In the genomic region with DNA sequence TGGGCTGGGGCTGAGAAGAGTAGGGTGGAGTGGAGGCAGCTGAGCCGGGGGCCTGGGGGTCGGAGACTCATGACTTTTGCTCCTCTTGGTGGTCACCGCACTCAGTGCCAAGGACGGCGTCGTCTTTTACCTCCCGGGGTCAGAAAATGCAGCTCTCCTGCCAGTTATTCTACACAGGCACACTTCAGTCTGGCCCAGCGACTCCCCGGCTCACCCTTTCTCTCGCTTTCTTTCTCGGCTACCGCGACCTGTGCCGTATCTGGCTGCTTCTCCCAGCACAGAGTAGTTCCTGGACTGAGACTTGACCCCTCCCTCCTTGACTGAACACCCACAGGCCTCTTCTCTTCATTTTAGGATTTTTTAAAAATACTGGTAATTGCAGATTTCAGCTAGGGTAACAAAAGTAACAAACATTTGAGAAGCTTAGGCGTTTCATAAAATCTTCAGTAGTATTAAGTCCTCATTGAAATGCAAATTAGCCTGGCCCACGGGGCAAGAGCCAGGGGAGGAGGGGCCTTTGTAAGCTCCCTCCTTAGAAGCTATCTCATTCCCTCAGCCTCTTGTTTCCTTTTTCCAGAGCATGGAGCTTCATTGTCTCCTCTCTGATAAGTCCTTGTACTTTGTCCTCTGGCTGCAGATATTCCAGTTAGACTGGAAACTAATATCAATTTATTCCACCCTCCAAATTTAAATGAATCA, we compare ENCODE assay signal across 21 cellular contexts. TPM values are rescaled to one million over a fixed set of nuclear protein-coding genes. Genes with fewer than 3 reads are reported as not detected.
A peak's percentile ranks its signal among the peaks of the same experiment; 100 is the strongest.
DNase-seq lines count a peak whose midpoint lies in the region; ATAC-seq, FAIRE-seq and TF ChIP-seq lines count a peak whose summit lies in the region.
"Had no signal": no experiment of that assay in that cellular context is flagged by ENCODE, and none has a peak within 500 bp of the region (broad histone marks: within the 10 kb centered on the region; RNA-seq: fewer than 3 reads in every experiment).

No MANE protein-coding gene starts in this region.

- FAIRE-seq in HTR-8/SVneo (lab: Jason Lieb, UNC): no peak

- no peaks in the 10 kb centered on the region for H3K9me3 Mint-ChIP-seq in activated naive CD8-positive, alpha-beta T cell (ENCODE audit: low read depth)
- no peaks in the 10 kb centered on the region for H3K9me3 Mint-ChIP-seq in activated naive CD8-positive, alpha-beta T cell treated with anti-CD3 and anti-CD28 coated beads, Interleukin-2, amount 50 U/mL, for 24 hours
- peaks cover 0 to 4% (median 0%) of the 10 kb centered on the region in 3 donors for H3K9me3 Mint-ChIP-seq in T-cell
- H3K9me3 Mint-ChIP-seq in chondrocyte (ENCODE audit: low read depth): peaks cover 5% of the 10 kb centered on the region
- H3K9me3 Mint-ChIP-seq: dendritic cell treated with granulocyte-macrophage colony-stimulating factor and Interleukin-4, amounts not matched to agents 40 ng/mL and 50 ng/mL, for 4 days; stimulated activated naive CD8-positive, alpha-beta T cell treated with anti-CD3 and anti-CD28 coated beads, Interleukin-15, Interleukin-2, amounts not matched to agents 100 ng/mL and 50 ng/mL, for 24 hours had no signal

- POLR2A ChIA-PET in T-cell (lab: Charles Lee): interaction anchor here in 1 of 2 donors (0.5 kb wide), 1 partner anchor 24 kb away, joined by 3 read pairs; no protein-coding TSS in a partner anchor

- no peak for ATAC-seq in activated naive CD8-positive, alpha-beta T cell treated with anti-CD3 and anti-CD28 coated beads, Interleukin-2, amount 50 U/mL, for 24 hours
- no peak for ATAC-seq in T-cell (replicated peaks in 1 of 4)

- no peak for DNase-seq in activated naive CD8-positive, alpha-beta T cell treated with anti-CD3 and anti-CD28 coated beads, Interleukin-2, amount 50 U/mL, for 24 hours
- no peak for DNase-seq in T-cell
- no peak for DNase-seq in HTR-8/SVneo (ENCODE audit: insufficient read length, low spot score)
- no peak for DNase-seq in AG08396 (ENCODE audit: low spot score)
- no peak for DNase-seq in NCI-H510A (lab: John Stamatoyannopoulos, UW)
- no peak for DNase-seq in chondrocyte (ENCODE audit: low spot score)
- DNase-seq: AML-193, DMS153, NCI-H187, NCI-H774, T-helper 9 cell had no signal

- CTCF ChIA-PET in T-cell (lab: Charles Lee): interaction anchor here (0.6 to 1.0 kb wide), 3 partner anchors 9 to 121 kb away, joined by 3 to 6 read pairs (median 4); no protein-coding TSS in a partner anchor

- H3K4me1 Mint-ChIP-seq in activated naive CD8-positive, alpha-beta T cell (ENCODE audit: low read depth): peaks cover 21% of the 10 kb centered on the region
- H3K4me1 Mint-ChIP-seq in activated naive CD8-positive, alpha-beta T cell treated with anti-CD3 and anti-CD28 coated beads, Interleukin-2, amount 50 U/mL, for 24 hours: peaks cover 12% of the 10 kb centered on the region
- H3K4me1 Mint-ChIP-seq in T-cell (peaks cover 26 to 30% (median 26%) of the 10 kb centered on the region in 3 donors), chondrocyte (ENCODE audit: low read depth) (peaks cover 9% of the 10 kb centered on the region)

- no peaks in the 10 kb centered on the region for H3K36me3 Mint-ChIP-seq in activated naive CD8-positive, alpha-beta T cell
- peaks cover 2% of the 10 kb centered on the region for H3K36me3 Mint-ChIP-seq in activated naive CD8-positive, alpha-beta T cell treated with anti-CD3 and anti-CD28 coated beads, Interleukin-2, amount 50 U/mL, for 24 hours (ENCODE audit: low read depth)
- no peaks in the 10 kb centered on the region for H3K36me3 Mint-ChIP-seq in T-cell
- H3K36me3 Mint-ChIP-seq in chondrocyte (ENCODE audit: low read depth): no peaks in the 10 kb centered on the region

- H3K27me3 Mint-ChIP-seq in activated naive CD8-positive, alpha-beta T cell: peaks cover 30% of the 10 kb centered on the region
- H3K27me3 Mint-ChIP-seq in activated naive CD8-positive, alpha-beta T cell treated with anti-CD3 and anti-CD28 coated beads, Interleukin-2, amount 50 U/mL, for 24 hours: peaks cover 62% of the 10 kb centered on the region
- H3K27me3 Mint-ChIP-seq in T-cell (peaks cover 64 to 69% of the 10 kb centered on the region in 2 donors), chondrocyte (ENCODE audit: low read depth) (peaks cover 60% of the 10 kb centered on the region)

- peak overlapping the region; percentile 44 for H3K4me3 ChIP-seq in iPS-11a (ENCODE audit: low read depth, low read length)
- H3K4me3 ChIP-seq: ascending aorta had no signal

- peak overlapping the region; percentile 30 for H3K4me3 Mint-ChIP-seq in activated naive CD8-positive, alpha-beta T cell
- H3K4me3 Mint-ChIP-seq in activated naive CD8-positive, alpha-beta T cell treated with anti-CD3 and anti-CD28 coated beads, Interleukin-2, amount 50 U/mL, for 24 hours: no peak overlapping the region
- H3K4me3 Mint-ChIP-seq in T-cell: peak overlapping the region in 2 of 3 donors; percentile 37 to 62
- H3K4me3 Mint-ChIP-seq in chondrocyte (ENCODE audit: unreplicated experiment): no peak overlapping the region
- H3K4me3 Mint-ChIP-seq: dendritic cell treated with granulocyte-macrophage colony-stimulating factor and Interleukin-4, amounts not matched to agents 40 ng/mL and 50 ng/mL, for 4 days; stimulated activated naive CD8-positive, alpha-beta T cell treated with anti-CD3 and anti-CD28 coated beads, Interleukin-15, Interleukin-2, amounts not matched to agents 100 ng/mL and 50 ng/mL, for 24 hours had no signal

- TF ChIP-seq CTCF in chondrocyte (IDR thresholded peaks at IDR 0.05): no peak

- H3K27ac Mint-ChIP-seq in activated naive CD8-positive, alpha-beta T cell: no peak overlapping the region
- H3K27ac Mint-ChIP-seq in activated naive CD8-positive, alpha-beta T cell treated with anti-CD3 and anti-CD28 coated beads, Interleukin-2, amount 50 U/mL, for 24 hours: no peak overlapping the region
- H3K27ac Mint-ChIP-seq in T-cell: peak overlapping the region in 1 of 2 donors; percentile 63
- H3K27ac Mint-ChIP-seq in chondrocyte (ENCODE audit: unreplicated experiment): no peak overlapping the region
- H3K27ac Mint-ChIP-seq: dendritic cell treated with granulocyte-macrophage colony-stimulating factor and Interleukin-4, amounts not matched to agents 40 ng/mL and 50 ng/mL, for 4 days; stimulated activated naive CD8-positive, alpha-beta T cell treated with anti-CD3 and anti-CD28 coated beads, Interleukin-15, Interleukin-2, amounts not matched to agents 100 ng/mL and 50 ng/mL, for 24 hours had no signal

RNA-seq across cellular contexts. Expression of a gene that starts 1.1 kb away (rescaled TPM):
- total RNA-seq in T-cell (not detected), chondrocyte (not detected in 3 replicates)
- total RNA-seq: ascending aorta, fibroblast of lung, LHCN-M2, lung microvascular endothelial cell, osteoblast, skeletal muscle tissue had no signal

Comparison
In these comparisons a context has a peak if more than half of its experiments do, and no peak if none do; other contexts are left out.
1. H3K4me3 Mint-ChIP-seq: peak in activated naive CD8-positive, alpha-beta T cell (single experiment) and T-cell (2 of 3); none in activated naive CD8-positive, alpha-beta T cell treated with anti-CD3 and anti-CD28 coated beads, Interleukin-2, amount 50 U/mL, for 24 hours (single experiment) and chondrocyte (single experiment).